Comparison of ENCODE assay signal across 1 cellular context in the genomic region with DNA sequence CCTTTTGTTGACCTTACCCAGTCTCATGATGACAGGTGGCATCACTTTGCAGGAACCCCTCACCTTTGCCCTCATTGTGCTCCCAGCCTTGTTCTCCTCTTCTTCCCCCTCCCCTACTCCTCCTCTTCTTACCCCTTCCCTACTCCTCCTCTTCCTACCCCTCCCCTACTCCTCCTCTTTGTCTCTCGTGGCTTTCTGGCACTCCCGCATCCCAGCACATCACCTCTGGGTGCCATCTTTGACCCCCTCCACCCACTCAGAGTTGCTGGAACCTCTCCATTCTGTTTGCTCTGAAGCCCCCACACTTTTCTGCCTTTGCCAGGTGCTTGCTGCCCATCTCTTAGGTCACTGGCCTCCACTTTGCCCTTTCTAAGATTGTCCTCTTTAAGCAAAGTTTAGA.
TF ChIP-seq lines count a peak whose summit lies in the region.

No MANE protein-coding gene starts in this region.

TF ChIP-seq in IMR-90, 13 proteins besides CTCF, POLR2A, EP300 and RAD21:
- no peak for TF ChIP-seq CEBPB (IDR thresholded peaks at IDR 0.05; ENCODE audit: low read depth, low read length)
- no peak for TF ChIP-seq NFE2L2 (IDR thresholded peaks at IDR 0.05; ENCODE audit: low read depth, low read length)
- TF ChIP-seq FOS (IDR thresholded peaks at IDR 0.05; ENCODE audit: low read depth, low read length), result no peak
- TF ChIP-seq SMC3 (IDR thresholded peaks at IDR 0.05; ENCODE audit: low read depth, low read length), result no peak
- TF ChIP-seq CHD1 (IDR thresholded peaks at IDR 0.05; ENCODE audit: low read depth, low read length), result no peak
- TF ChIP-seq MXI1 (IDR thresholded peaks at IDR 0.05; ENCODE audit: borderline replicate concordance, low read depth, low read length), result no peak
- no peak for TF ChIP-seq RFX5 (IDR thresholded peaks at IDR 0.05; ENCODE audit: low read depth, low read length)
- no peak for TF ChIP-seq MAFK (IDR thresholded peaks at IDR 0.05; ENCODE audit: low read depth, low read length)
- TF ChIP-seq BHLHE40 (IDR thresholded peaks at IDR 0.05; ENCODE audit: low read depth, low read length), result no peak
- TF ChIP-seq, protein P1, sequence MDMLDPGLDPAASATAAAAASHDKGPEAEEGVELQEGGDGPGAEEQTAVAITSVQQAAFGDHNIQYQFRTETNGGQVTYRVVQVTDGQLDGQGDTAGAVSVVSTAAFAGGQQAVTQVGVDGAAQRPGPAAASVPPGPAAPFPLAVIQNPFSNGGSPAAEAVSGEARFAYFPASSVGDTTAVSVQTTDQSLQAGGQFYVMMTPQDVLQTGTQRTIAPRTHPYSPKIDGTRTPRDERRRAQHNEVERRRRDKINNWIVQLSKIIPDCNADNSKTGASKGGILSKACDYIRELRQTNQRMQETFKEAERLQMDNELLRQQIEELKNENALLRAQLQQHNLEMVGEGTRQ (IDR thresholded peaks at IDR 0.05; ENCODE audit: low read depth, low read length), result no peak
- TF ChIP-seq, protein P2, sequence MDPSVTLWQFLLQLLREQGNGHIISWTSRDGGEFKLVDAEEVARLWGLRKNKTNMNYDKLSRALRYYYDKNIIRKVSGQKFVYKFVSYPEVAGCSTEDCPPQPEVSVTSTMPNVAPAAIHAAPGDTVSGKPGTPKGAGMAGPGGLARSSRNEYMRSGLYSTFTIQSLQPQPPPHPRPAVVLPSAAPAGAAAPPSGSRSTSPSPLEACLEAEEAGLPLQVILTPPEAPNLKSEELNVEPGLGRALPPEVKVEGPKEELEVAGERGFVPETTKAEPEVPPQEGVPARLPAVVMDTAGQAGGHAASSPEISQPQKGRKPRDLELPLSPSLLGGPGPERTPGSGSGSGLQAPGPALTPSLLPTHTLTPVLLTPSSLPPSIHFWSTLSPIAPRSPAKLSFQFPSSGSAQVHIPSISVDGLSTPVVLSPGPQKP (IDR thresholded peaks at IDR 0.05; ENCODE audit: borderline replicate concordance, low read depth, low read length), result no peak
- no peak for TF ChIP-seq RCOR1 (IDR thresholded peaks at IDR 0.05; ENCODE audit: insufficient replicate concordance, low read length)
- no peak for TF ChIP-seq MAZ (IDR thresholded peaks at IDR 0.05; ENCODE audit: borderline replicate concordance, low read depth, low read length)
